ENCODE assay signal across 10 cellular contexts in the genomic region with DNA sequence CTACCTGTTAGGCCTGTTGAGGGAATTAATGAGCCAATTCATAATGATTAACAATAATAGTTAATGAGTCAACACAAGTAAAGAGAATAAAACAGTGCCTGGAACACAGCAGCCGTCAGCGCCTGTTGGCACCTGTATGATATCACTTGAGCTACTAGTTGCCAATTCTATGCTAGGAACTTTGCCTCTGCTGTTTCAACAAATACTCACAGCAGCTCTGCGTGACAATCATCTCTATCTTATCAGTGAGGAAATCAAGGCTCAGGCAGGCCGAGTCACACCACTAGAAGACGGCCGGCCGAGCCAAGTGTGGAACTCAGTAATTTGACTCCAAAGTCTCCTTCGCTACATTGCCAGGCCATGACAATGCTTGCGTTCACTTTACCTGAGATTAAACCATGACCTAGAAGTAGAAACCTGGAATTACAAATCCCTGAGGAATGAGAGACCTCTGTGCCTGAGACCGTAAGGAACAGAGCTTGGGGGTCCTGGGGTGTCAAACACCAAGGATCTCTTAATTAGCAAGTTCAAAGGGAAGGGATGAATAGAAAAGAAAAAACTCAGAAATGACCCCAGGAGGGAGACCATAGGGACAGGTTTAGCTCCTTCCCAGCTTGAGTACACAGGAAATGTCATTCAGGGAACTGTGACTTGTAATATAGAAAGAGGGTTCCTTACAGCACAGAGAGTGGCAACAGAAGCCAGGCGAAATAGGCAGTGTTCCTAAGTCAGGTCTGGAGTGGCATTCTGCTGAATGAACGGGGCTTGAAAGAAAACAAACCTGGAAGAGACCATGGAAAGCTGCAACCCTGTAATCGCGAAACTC.
DNase-seq lines count a peak whose midpoint lies in the region; ATAC-seq, FAIRE-seq and TF ChIP-seq lines count a peak whose summit lies in the region.
"Had no signal": no experiment of that assay in that cellular context is flagged by ENCODE, and none has a peak within 500 bp of the region (broad histone marks: within the 10 kb centered on the region; RNA-seq: fewer than 3 reads in every experiment).

No MANE protein-coding gene starts in this region.

- in situ Hi-C loops in GM23248 (cut with MboI), result no loop called here

- H2AFZ ChIP-seq in GM23248, result no peak overlapping the region

- peaks cover 23% of the 10 kb centered on the region for H3K36me3 Mint-ChIP-seq in progenitor cell of endocrine pancreas (ENCODE audit: insufficient read depth)

- H3K27me3 ChIP-seq in GM23248 (replicated peaks; ENCODE audit: insufficient read depth), result no peaks in the 10 kb centered on the region

- peak overlapping the region; percentile 94 for H3K27ac Mint-ChIP-seq in progenitor cell of endocrine pancreas

- no peak overlapping the region for H3K9ac ChIP-seq in GM23248

- 87 to 91% methylated on average over 14 of the region's 14 CpGs for WGBS in GM23248 (ENCODE audit: low coverage in 1 of 2, low lambda C conversion rate in 2 of 2, missing lambda C conversion rate in 2 of 2), 2 experiments

- no peaks in the 10 kb centered on the region for H3K27me3 Mint-ChIP-seq in progenitor cell of endocrine pancreas

- TF ChIP-seq CTCF in fibroblast of mammary gland (conservative IDR thresholded peaks at IDR 0.05; ENCODE audit: control insufficient read depth, insufficient read depth, low read depth, low read length), result no peak
- TF ChIP-seq CTCF in progenitor cell of endocrine pancreas (IDR thresholded peaks at IDR 0.05; ENCODE audit: unreplicated experiment), result no peak

- H3K9me3 ChIP-seq in GM23248 (ENCODE audit: low read depth), result no peaks in the 10 kb centered on the region

- DNase-seq in GM23248, result peak; percentile 30
- DNase-seq in RCC 7860 (ENCODE audit: low spot score), result peak; percentile 98
- DNase-seq in fibroblast of mammary gland (ENCODE audit: low read depth), result peak; percentile 89
- no peak for DNase-seq in progenitor cell of endocrine pancreas (ENCODE audit: low spot score, unreplicated experiment)
- no peak for DNase-seq in AG20443 (ENCODE audit: low spot score)
- DNase-seq in stimulated activated CD4-positive, alpha-beta T cell treated with anti-CD3 and anti-CD28 coated beads, Interleukin-4, amount 100 ng/mL, for 24 hours, result no peak
- DNase-seq: NCI-H146 had no signal

- H3K9me3 Mint-ChIP-seq in progenitor cell of endocrine pancreas (ENCODE audit: low read depth), result no peaks in the 10 kb centered on the region

- FAIRE-seq in RCC 7860 (lab: Jason Lieb, UNC), result peak; percentile 92
- FAIRE-seq: frontal cortex had no signal

- peaks cover 12% of the 10 kb centered on the region for H3K4me1 ChIP-seq in GM23248 (ENCODE audit: insufficient read depth)

- H3K4me2 ChIP-seq in GM23248 (ENCODE audit: unreplicated experiment), result no peak overlapping the region

- no peaks in the 10 kb centered on the region for H3K79me2 ChIP-seq in GM23248 (ENCODE audit: insufficient read depth)

- H3F3A ChIP-seq in GM23248 (ENCODE audit: insufficient read depth), result peaks cover 11% of the 10 kb centered on the region

- no peaks in the 10 kb centered on the region for H3K9me2 ChIP-seq in GM23248 (ENCODE audit: insufficient read depth)

- H3K4me3 ChIP-seq in GM23248 (no peak overlapping the region), fibroblast of mammary gland (ENCODE audit: control insufficient read depth, low read depth, low read length) (no peak overlapping the region)

- no peak for ATAC-seq in GM18517 (IDR thresholded peaks at IDR 0.05; ENCODE audit: unreplicated experiment)
- no peak for ATAC-seq in HG03139 (IDR thresholded peaks at IDR 0.05; ENCODE audit: unreplicated experiment)

- no peaks in the 10 kb centered on the region for H4K20me1 ChIP-seq in GM23248 (ENCODE audit: insufficient read depth)

- H3K4me3 Mint-ChIP-seq in progenitor cell of endocrine pancreas (ENCODE audit: low read depth), result no peak overlapping the region

- peaks cover 13% of the 10 kb centered on the region for H3K4me1 Mint-ChIP-seq in progenitor cell of endocrine pancreas (ENCODE audit: low read depth)

- H3K27ac ChIP-seq in GM23248, result no peak overlapping the region

- no peaks in the 10 kb centered on the region for H3K36me3 ChIP-seq in GM23248 (ENCODE audit: low read depth)

Comparison
In these comparisons a context has a peak if more than half of its experiments do, and no peak if none do; other contexts are left out.
1. DNase-seq: peak in GM23248 (single experiment), RCC 7860 (single experiment) and fibroblast of mammary gland (single experiment); none in progenitor cell of endocrine pancreas (single experiment), AG20443 (single experiment) and stimulated activated CD4-positive, alpha-beta T cell treated with anti-CD3 and anti-CD28 coated beads, Interleukin-4, amount 100 ng/mL, for 24 hours (single experiment).